ENCODE assay signal across 8 cellular contexts in genomic region chr10:15585303-15585715, GRCh38.
DNase-seq lines count a peak whose midpoint lies in the region; ATAC-seq and FAIRE-seq lines count a peak whose summit lies in the region.

No MANE protein-coding gene starts in this region.

- ATAC-seq in HG02943 (IDR thresholded peaks at IDR 0.05; ENCODE audit: low read depth, unreplicated experiment) (peak; percentile 80), left ventricle myocardium superior (peak; percentile 71)

- H3K4me1 ChIP-seq in BLaER1 treated with 17β-estradiol and CSF1 and Interleukin-3, amounts not matched to agents 10 nM and 100 nM, result peaks cover 0 to 25% (median 12%) of the 10 kb centered on the region in 10 experiments; a peak in 13 of 20 replicates
- H3K4me1 ChIP-seq in small intestine (ENCODE audit: control insufficient read depth in 2 of 2, insufficient read depth in 1 of 2, low read depth in 1 of 2, low read length in 1 of 2), result no peaks in the 10 kb centered on the region

- H4K20me1 ChIP-seq in BLaER1 treated with 17β-estradiol and CSF1 and Interleukin-3, amounts not matched to agents 10 nM and 100 nM, result no peaks in the 10 kb centered on the region

- no peak overlapping the region for H3K9ac ChIP-seq in BLaER1 treated with 17β-estradiol and CSF1 and Interleukin-3, amounts not matched to agents 10 nM and 100 nM

- peaks cover 0 to 56% (median 19%) of the 10 kb centered on the region in 11 experiments; a peak in 16 of 22 replicates for H3K36me3 ChIP-seq in BLaER1 treated with 17β-estradiol and CSF1 and Interleukin-3, amounts not matched to agents 10 nM and 100 nM
- H3K36me3 ChIP-seq in small intestine (ENCODE audit: control insufficient read depth in 2 of 2, insufficient read depth in 2 of 2, low read length in 2 of 2), result no peaks in the 10 kb centered on the region

- H3K9me3 ChIP-seq in BLaER1 treated with 17β-estradiol and CSF1 and Interleukin-3, amounts not matched to agents 10 nM and 100 nM (replicated peaks in 1 of 11), result peaks cover 14 to 35% (median 28%) of the 10 kb centered on the region in 11 experiments
- H3K9me3 ChIP-seq in small intestine (ENCODE audit: control insufficient read depth, low read depth), result no peaks in the 10 kb centered on the region

- intact Hi-C loops in left ventricle myocardium superior (cut with micrococcal nuclease), result loop anchor here (10.0 kb wide), 1 partner anchor 129 kb away; the partner anchor contains the start of gene ITGA8

- H3K4me3 ChIP-seq in BLaER1 treated with 17β-estradiol and CSF1 and Interleukin-3, amounts not matched to agents 10 nM and 100 nM, result no peak overlapping the region
- H3K4me3 ChIP-seq in small intestine (ENCODE audit: low read depth in 1 of 2, low read length in 2 of 2), result no peak overlapping the region

- WGBS in small intestine, 3 donors, result 16 to 22% (median 17%) methylated on average over 6 of the region's 6 CpGs

- peak; percentile 35 for FAIRE-seq in GM18507 (lab: Jason Lieb, UNC)
- no peak for FAIRE-seq in small intestine (lab: Jason Lieb, UNC)

- H3K27me3 ChIP-seq in BLaER1 treated with 17β-estradiol and CSF1 and Interleukin-3, amounts not matched to agents 10 nM and 100 nM, result no peaks in the 10 kb centered on the region
- no peaks in the 10 kb centered on the region for H3K27me3 ChIP-seq in small intestine (ENCODE audit: control insufficient read depth in 2 of 2, insufficient read depth in 2 of 2, low read length in 2 of 2)

- no peak overlapping the region for H3K27ac ChIP-seq in BLaER1 treated with 17β-estradiol and CSF1 and Interleukin-3, amounts not matched to agents 10 nM and 100 nM
- no peak overlapping the region for H3K27ac ChIP-seq in small intestine (ENCODE audit: low read depth in 1 of 2, low read length in 1 of 2)

- H3K4me2 ChIP-seq in BLaER1 treated with 17β-estradiol and CSF1 and Interleukin-3, amounts not matched to agents 10 nM and 100 nM, result peak overlapping the region in 7 of 11 experiments; percentile 16 to 52 (median 36); a peak in 12 of 22 replicates

- DNase-seq in GM18507 (ENCODE audit: extremely low spot score, insufficient read length, low read depth) (no peak), NCI-H460 (ENCODE audit: extremely low read depth, low read depth) (peak; percentile 45), left ventricle myocardium superior (peak; percentile 50), small intestine (peak; percentile 18), NCI-H2029 (lab: John Stamatoyannopoulos, UW) (no peak)
- DNase-seq in activated T-helper 9 cell treated with anti-CD3 and anti-CD28 coated beads, Interleukin-2, amount 50 U/mL, for 16 hours (ENCODE audit: low read depth), result peak; percentile 0

Comparison
In these comparisons a context has a peak if more than half of its experiments do, and no peak if none do; other contexts are left out.
1. DNase-seq: peak in NCI-H460 (single experiment), activated T-helper 9 cell treated with anti-CD3 and anti-CD28 coated beads, Interleukin-2, amount 50 U/mL, for 16 hours (single experiment), left ventricle myocardium superior (single experiment) and small intestine (single experiment); none in GM18507 (single experiment) and NCI-H2029 (single experiment).